ENCODE assay signal across 8 cellular contexts in genomic region chr7:134605978-134606923, GRCh38. TPM values are rescaled to one million over a fixed set of nuclear protein-coding genes. Genes with fewer than 3 reads are reported as not detected.
DNase-seq lines count a peak whose midpoint lies in the region; ATAC-seq, FAIRE-seq and TF ChIP-seq lines count a peak whose summit lies in the region.

No MANE protein-coding gene starts in this region.

- TF ChIP-seq POLR2A in H1 (IDR thresholded peaks at IDR 0.05; ENCODE audit: control extremely low read depth in 1 of 2, low read depth in 2 of 2, low read length in 2 of 2), result no peak

- no peak overlapping the region for H3K14ac ChIP-seq in H1 (ENCODE audit: insufficient read length)

- FAIRE-seq in H1 (lab: Jason Lieb, UNC), result peak; percentile 58

- H2BK120ac ChIP-seq in H1 (replicated peaks; ENCODE audit: low read depth, low read length), result no peak overlapping the region

- H3K79me1 ChIP-seq in H1 (ENCODE audit: low read depth, low read length), result no peaks in the 10 kb centered on the region

- no peak overlapping the region for H3K4ac ChIP-seq in H1 (replicated peaks; ENCODE audit: insufficient read length, low read depth, low read length)

- peak; percentile 82 for ATAC-seq in HG03103 (IDR thresholded peaks at IDR 0.05; ENCODE audit: low read depth, unreplicated experiment)

- no peak overlapping the region for H4K8ac ChIP-seq in H1 (ENCODE audit: extremely low read depth, insufficient read depth, low read length)

- H2AK5ac ChIP-seq in H1 (ENCODE audit: low read depth, low read length), result no peak overlapping the region

- no peak overlapping the region; a peak in 1 of 4 replicates for H3K4me2 ChIP-seq in H1 (ENCODE audit: insufficient read depth in 1 of 2, low read depth in 2 of 2, low read length in 2 of 2)

- H2BK15ac ChIP-seq in H1 (ENCODE audit: low read length), result no peak overlapping the region

- no peak overlapping the region for H2BK20ac ChIP-seq in H1 (ENCODE audit: low read length)

- TF ChIP-seq RAD21 in H1 (IDR thresholded peaks at IDR 0.05 in 1 of 2, conservative IDR thresholded peaks at IDR 0.05 in 1 of 2; ENCODE audit: low read depth in 2 of 2, low read length in 2 of 2), result peak; percentile 84 to 87

- CTCF ChIA-PET in H1 (lab: Charles Lee; ENCODE audit: partially characterized antibody), result interaction anchor here (0.6 to 5.8 kb wide), 30 partner anchors 8 to 877 kb away, joined by 3 to 42 read pairs (median 4); partner anchors contain the start of gene AKR1B15

- no peaks in the 10 kb centered on the region for H3K23me2 ChIP-seq in H1 (ENCODE audit: low read depth, low read length)

- no peaks in the 10 kb centered on the region for H3K36me3 ChIP-seq in H1 (ENCODE audit: control insufficient read depth in 2 of 4, insufficient read depth in 4 of 4, low read length in 3 of 4)

- POLR2A ChIA-PET in H1 (lab: Charles Lee; ENCODE audit: partially characterized antibody), result no interaction called here

- H2BK5ac ChIP-seq in H1 (ENCODE audit: low read depth, low read length), result no peak overlapping the region

- no peaks in the 10 kb centered on the region for H3K4me1 ChIP-seq in H1 (replicated peaks in 1 of 4; ENCODE audit: control insufficient read depth in 3 of 4, insufficient read depth in 4 of 4, low read length in 3 of 4)

- H3K18ac ChIP-seq in H1 (ENCODE audit: extremely low read depth, low read length), result no peak overlapping the region

- no peaks in the 10 kb centered on the region for H4K20me1 ChIP-seq in H1 (replicated peaks in 1 of 2; ENCODE audit: control insufficient read depth in 1 of 2, insufficient read depth in 2 of 2, low read length in 2 of 2)

- peak; percentile 69 to 79 (median 70) for TF ChIP-seq CTCF in H1 (IDR thresholded peaks at IDR 0.05; ENCODE audit: control extremely low read depth in 1 of 3, insufficient read depth in 1 of 3, low read depth in 1 of 3, low read length in 3 of 3)

- H3K56ac ChIP-seq in H1 (replicated peaks; ENCODE audit: insufficient read length, low read depth, low read length), result no peak overlapping the region

- H3K79me2 ChIP-seq in H1 (ENCODE audit: control insufficient read depth in 1 of 2, insufficient read depth in 2 of 2, low read length in 2 of 2), result no peaks in the 10 kb centered on the region

- H3K9me3 ChIP-seq in H1 (ENCODE audit: insufficient read depth in 2 of 2, low read depth in 1 of 2, low read length in 1 of 2), result no peaks in the 10 kb centered on the region

- DNase-seq in SIG-M5 treated with dmso at 0.1 percent for 504 hours (lab: John Stamatoyannopoulos, UW; ENCODE audit: unreplicated experiment) (peak; percentile 56), SIG-M5 (lab: John Stamatoyannopoulos, UW) (no peak), NCI-H748 treated with DMSO at 0.1 percent for 48 hours (lab: John Stamatoyannopoulos, UW) (peak; percentile 45), H1 (ENCODE audit: low read depth in 1 of 2, low spot score in 2 of 2) (peak in 1 of 2 experiments; percentile 68), midbrain (lab: John Stamatoyannopoulos, UW) (peak; percentile 78)
- peak; percentile 15 to 34 for DNase-seq in activated CD8-positive, alpha-beta memory T cell treated with anti-CD3 and anti-CD28 coated beads for 1 hour (ENCODE audit: extremely low read depth in 1 of 2, low read depth in 1 of 2)
- peak; percentile 11 to 21 for DNase-seq in stimulated activated CD8-positive, alpha-beta memory T cell treated with anti-CD3 and anti-CD28 coated beads, Interleukin-4, amount 100 ng/mL, for 1 hour (ENCODE audit: low read depth in 2 of 2, low spot score in 1 of 2)

- no peak overlapping the region for H2BK12ac ChIP-seq in H1 (ENCODE audit: low read depth, low read length)

- WGBS in H1 (ENCODE audit: extremely low coverage in 1 of 2, insufficient coverage in 1 of 2, insufficient read length in 1 of 2, insufficient replicate concordance in 2 of 2, low coverage in 1 of 2, low lambda C conversion rate in 2 of 2, missing lambda C conversion rate in 1 of 2), 2 experiments, result 47% methylated on average over 14 of the region's 14 CpGs; no CpG with 5 or more reads in 1 of the 2 experiments

- H2AFZ ChIP-seq in H1 (ENCODE audit: low read length), result no peak overlapping the region

- H4K5ac ChIP-seq in H1 (ENCODE audit: insufficient read length, low read depth, low read length), result no peak overlapping the region

- no peak overlapping the region for H3K23ac ChIP-seq in H1 (ENCODE audit: insufficient read length)

- H3K4me3 ChIP-seq in H1 (ENCODE audit: extremely low read depth in 1 of 4, insufficient read depth in 2 of 4, low read depth in 3 of 4, low read length in 4 of 4), result no peak overlapping the region

- no peak for TF ChIP-seq EP300 in H1 (IDR thresholded peaks at IDR 0.05; ENCODE audit: borderline replicate concordance in 1 of 2, low read depth in 2 of 2, low read length in 2 of 2)

- no peak overlapping the region for H3K9ac ChIP-seq in H1 (replicated peaks in 1 of 4; ENCODE audit: extremely low read depth in 1 of 4, low read depth in 3 of 4, low read length in 3 of 4)

- peaks cover 0 to 3% (median under 1%) of the 10 kb centered on the region in 4 experiments; a peak in 3 of 7 replicates for H3K27me3 ChIP-seq in H1 (replicated peaks in 1 of 4; ENCODE audit: control insufficient read depth in 3 of 4, extremely low read depth in 1 of 4, insufficient read depth in 3 of 4, low read length in 3 of 4)

- H4K91ac ChIP-seq in H1 (replicated peaks; ENCODE audit: insufficient read length, low read length), result no peak overlapping the region

- no peak overlapping the region for H3K27ac ChIP-seq in H1 (ENCODE audit: low read depth, low read length)

TF ChIP-seq in H1, 55 proteins besides CTCF, POLR2A, EP300 and RAD21 (continues in another document):
- TF ChIP-seq TAF1 (IDR thresholded peaks at IDR 0.05; ENCODE audit: low read depth, low read length) (no peak), SIX5 (IDR thresholded peaks at IDR 0.05; ENCODE audit: low read depth, low read length) (no peak), CBX8 (IDR thresholded peaks at IDR 0.05; ENCODE audit: borderline replicate concordance, low read depth, low read length) (no peak), TBP (IDR thresholded peaks at IDR 0.05; ENCODE audit: low read depth, low read length) (no peak), RNF2 (IDR thresholded peaks at IDR 0.05; ENCODE audit: borderline replicate concordance, low read depth, low read length, missing control alignments, poor library complexity, severe bottlenecking) (no peak), RFX5 (IDR thresholded peaks at IDR 0.05; ENCODE audit: borderline replicate concordance, low read depth, low read length) (no peak), CHD1 (IDR thresholded peaks at IDR 0.05; ENCODE audit: low read depth, low read length) (no peak), YY1 (IDR thresholded peaks at IDR 0.05; ENCODE audit: low read depth, low read length) (no peak), BCL11A (IDR thresholded peaks at IDR 0.05; ENCODE audit: low read depth in 2 of 2, low read length in 2 of 2) (no peak)

RNA-seq across cellular contexts. Expression of gene BPGM, which starts 40.4 kb away (rescaled TPM):
- 15.3 and 17.4 TPM in 2 replicates for total RNA-seq in H1 (2021; fragmentation: NEBNext Ultra II Directional; extraction: Animal tissue kit (Norgen Biotek cat#: 25700))
- 5.6 and 9.7 TPM in 2 replicates for polyA plus RNA-seq in H1 (2011; rRNA removed)
- polyA plus RNA-seq in H1 (2011; cell fraction: cytosol; rRNA removed), result 16.0 TPM
- polyA plus RNA-seq in H1 (2011; cell fraction: nucleus; rRNA removed), result 3.0 TPM
- polyA plus RNA-seq in H1 (2012, experiment 1 of 2), result 10.6 to 15.1 TPM (median 12.4 TPM) in 4 replicates
- polyA plus RNA-seq in H1 (2012, experiment 2 of 2), result 3.0 TPM
- 12.6 TPM for polyA plus RNA-seq in H1 (2013, experiment 1 of 2)
- polyA plus RNA-seq in H1 (2013, experiment 2 of 2), result 12.1 TPM
- 7.5 and 8.9 TPM in 2 replicates for polyA minus RNA-seq in H1 (2011; rRNA and poly(A)+ RNA removed)
- 3.4 TPM for polyA minus RNA-seq in H1 (2011; cell fraction: cytosol; rRNA and poly(A)+ RNA removed)
- 5.4 TPM for polyA minus RNA-seq in H1 (2011; cell fraction: nucleus; rRNA and poly(A)+ RNA removed)

RNA-seq across cellular contexts. Expression of gene AKR1B15, which starts 57.3 kb away (rescaled TPM):
- total RNA-seq in H1 (2021; fragmentation: NEBNext Ultra II Directional; extraction: Animal tissue kit (Norgen Biotek cat#: 25700)), result 0.25 and 0.47 TPM in 2 replicates
- polyA plus RNA-seq in H1 (2011; rRNA removed), result 0.15 TPM in 1 of 2 replicates, not detected in the other
- polyA plus RNA-seq in H1 (2011; cell fraction: cytosol; rRNA removed), result 0.09 TPM
- 0.10 TPM for polyA plus RNA-seq in H1 (2011; cell fraction: nucleus; rRNA removed)
- polyA plus RNA-seq in H1 (2012, experiment 1 of 2), result 0.08 TPM in 1 of 4 replicates, not detected in the others
- polyA plus RNA-seq in H1 (2012, experiment 2 of 2), result not detected
- polyA plus RNA-seq in H1 (2013, experiment 1 of 2), result 0.12 TPM
- 0.13 TPM for polyA plus RNA-seq in H1 (2013, experiment 2 of 2)
- polyA minus RNA-seq in H1 (2011; rRNA and poly(A)+ RNA removed), result 0.10 TPM in 1 of 2 replicates, not detected in the other
- not detected for polyA minus RNA-seq in H1 (2011; cell fraction: cytosol; rRNA and poly(A)+ RNA removed)
- not detected for polyA minus RNA-seq in H1 (2011; cell fraction: nucleus; rRNA and poly(A)+ RNA removed)
